Comparison of ENCODE assay signal across 15 cellular contexts in the genomic region with DNA sequence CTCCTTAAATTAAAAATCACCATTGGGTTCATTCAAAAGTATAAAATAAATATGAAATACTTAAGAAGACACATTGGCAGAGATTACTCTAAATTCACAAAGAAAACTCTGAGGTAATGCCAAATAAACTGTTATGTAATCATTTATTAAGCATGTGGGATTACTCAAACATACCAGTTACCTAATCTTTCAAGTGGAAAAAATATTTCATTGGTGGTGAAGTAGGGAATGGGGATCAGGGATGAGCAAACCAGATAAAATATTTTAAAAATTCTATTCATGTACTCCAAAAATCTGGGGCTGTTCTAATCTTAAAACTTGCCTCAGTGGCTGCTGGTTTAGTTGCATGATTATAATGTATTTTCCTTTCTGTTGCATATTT. TPM values are rescaled to one million over a fixed set of nuclear protein-coding genes. Genes with fewer than 3 reads are reported as not detected.
A peak's percentile ranks its signal among the peaks of the same experiment; 100 is the strongest.
DNase-seq lines count a peak whose midpoint lies in the region; ATAC-seq and TF ChIP-seq lines count a peak whose summit lies in the region.
"Had no signal": no experiment of that assay in that cellular context is flagged by ENCODE, and none has a peak within 500 bp of the region (broad histone marks: within the 10 kb centered on the region; RNA-seq: fewer than 3 reads in every experiment).

No MANE protein-coding gene starts in this region.

- H3K4me1 ChIP-seq in right atrium auricular region (peaks cover 0 to 34% of the 10 kb centered on the region in 2 donors), right lobe of liver (peaks cover 0 to 29% (median 11%) of the 10 kb centered on the region in 4 donors)

- H3K36me3 ChIP-seq in right atrium auricular region (no peaks in the 10 kb centered on the region), right lobe of liver (no peaks in the 10 kb centered on the region)

- no peak for TF ChIP-seq POLR2A in right lobe of liver (IDR thresholded peaks at IDR 0.05)

- DNase-seq in Right ventricle myocardium superior (no peak), right atrium auricular region (ENCODE audit: low spot score) (no peak), fibroblast of gingiva (ENCODE audit: low read depth) (peak; percentile 36), right lobe of liver (no peak), retina (no peak), NCI-H524 (lab: John Stamatoyannopoulos, UW) (no peak)
- DNase-seq: activated CD4-positive, alpha-beta T cell treated with anti-CD3 and anti-CD28 coated beads, Interleukin-2, amount 10 ng/mL, durations not matched to agents 24 days and 14 days; activated T-cell treated with anti-CD3 and anti-CD28 coated beads, Interleukin-2, amount 50 U/mL, for 48 hours; COR-L47; stimulated activated CD4-positive, alpha-beta T cell treated with anti-CD3 and anti-CD28 coated beads, Interleukin-4, amount 100 ng/mL, for 1 hour; T1000 had no signal

- H3K9me3 ChIP-seq in right atrium auricular region, result no peaks in the 10 kb centered on the region
- no peaks in the 10 kb centered on the region for H3K9me3 ChIP-seq in right lobe of liver

- ATAC-seq in Right ventricle myocardium superior (ENCODE audit: poor library complexity) (peak; percentile 28), right lobe of liver (peak; percentile 47 to 68 (median 63)), GM21360 (IDR thresholded peaks at IDR 0.05; ENCODE audit: unreplicated experiment) (no peak), GM18498 (IDR thresholded peaks at IDR 0.05; ENCODE audit: unreplicated experiment) (no peak)

- H3K4me3 ChIP-seq in right atrium auricular region (no peak overlapping the region), right lobe of liver (no peak overlapping the region)
- H3K4me3 ChIP-seq: coronary artery had no signal

- H3K27ac ChIP-seq in right atrium auricular region, result peak overlapping the region in 1 of 2 donors; percentile 52
- peak overlapping the region in 2 of 3 donors; percentile 8 to 50 for H3K27ac ChIP-seq in right lobe of liver
- H3K27ac ChIP-seq: coronary artery had no signal

- TF ChIP-seq CTCF in right atrium auricular region (IDR thresholded peaks at IDR 0.05), result no peak
- TF ChIP-seq CTCF in right lobe of liver (IDR thresholded peaks at IDR 0.05), result no peak

- intact Hi-C loops in Right ventricle myocardium superior (cut with DNase I), result no loop called here
- intact Hi-C loops in right lobe of liver (cut with DNase I), result no loop called here

- H3K27me3 ChIP-seq in right atrium auricular region (no peaks in the 10 kb centered on the region), right lobe of liver (no peaks in the 10 kb centered on the region)

RNA-seq across cellular contexts. Expression of a gene that starts 19.4 kb away (rescaled TPM):
- total RNA-seq in Right ventricle myocardium superior (511 TPM), right atrium auricular region (100 to 1,000 TPM; 374 to 493 TPM), right lobe of liver (under 1 TPM in 1 of 6 experiments, not detected in 5; 0.37 TPM)
- total RNA-seq: activated CD4-positive, alpha-beta T cell treated with anti-CD3 and anti-CD28 coated beads, Interleukin-2, amount 10 ng/mL, durations not matched to agents 24 days and 14 days; posterior vena cava had no signal

Comparison
In these comparisons a context has a peak if more than half of its experiments do, and no peak if none do; other contexts are left out.
1. ATAC-seq: peak in Right ventricle myocardium superior (single experiment) and right lobe of liver (4 of 4); none in GM21360 (single experiment) and GM18498 (single experiment).
2. RNA of a gene that starts 19.4 kb away (total RNA-seq): 511 TPM in Right ventricle myocardium superior (single experiment) and 374 to 493 TPM in right atrium auricular region; 0.37 TPM in right lobe of liver; every median in the first group is over 100 times any median in the second.